Comparison of ENCODE assay signal across 8 cellular contexts in genomic region chr7:122885583-122886356, GRCh38. TPM values are rescaled to one million over a fixed set of nuclear protein-coding genes. Genes with fewer than 3 reads are reported as not detected.
A peak's percentile ranks its signal among the peaks of the same experiment; 100 is the strongest.
DNase-seq lines count a peak whose midpoint lies in the region; ATAC-seq, FAIRE-seq and TF ChIP-seq lines count a peak whose summit lies in the region.

No MANE protein-coding gene starts in this region.

- TF ChIP-seq CTCF in GM12864 (IDR thresholded peaks at IDR 0.05; ENCODE audit: low read depth, low read length, missing control alignments) (peak; percentile 1), HL-60 (IDR thresholded peaks at IDR 0.05; ENCODE audit: insufficient read depth, low read length) (no peak)

- H2AFZ ChIP-seq in neuron (ENCODE audit: low read depth, low read length) = peak overlapping the region; percentile 100

- no peak for DNase-seq in GM12864 (ENCODE audit: low read depth)
- DNase-seq in HL-60 (ENCODE audit: low read depth in 1 of 2, low spot score in 1 of 2) = no peak
- no peak for DNase-seq in activated CD4-positive, alpha-beta memory T cell treated with anti-CD3 and anti-CD28 coated beads for 36 hours
- DNase-seq in frontal cortex (ENCODE audit: low spot score in 2 of 2) = peak; percentile 40
- no peak for DNase-seq in activated CD4-positive, CD25-positive, alpha-beta regulatory T cell treated with anti-CD3 and anti-CD28 coated beads, Interleukin-2, amount 50 U/mL, for 72 hours
- no peak for DNase-seq in NOMO-1 treated with dmso at 0.1 percent for 144 hours (lab: John Stamatoyannopoulos, UW; ENCODE audit: unreplicated experiment)

- no peaks in the 10 kb centered on the region for H3K9me3 ChIP-seq in neuron (ENCODE audit: low read length)

- peaks cover 7% of the 10 kb centered on the region for H3K4me1 Mint-ChIP-seq in activated CD4-positive, alpha-beta memory T cell treated with anti-CD3 and anti-CD28 coated beads for 36 hours (ENCODE audit: low read depth)

- intact Hi-C loops in activated CD4-positive, alpha-beta memory T cell treated with anti-CD3 and anti-CD28 coated beads for 36 hours (cut with micrococcal nuclease) = no loop called here

- no peaks in the 10 kb centered on the region for H3K36me3 ChIP-seq in neuron (ENCODE audit: insufficient read depth, low read length)

- H3K27me3 ChIP-seq in HL-60 (ENCODE audit: insufficient read depth, poor library complexity, severe bottlenecking) = peaks cover 48% of the 10 kb centered on the region
- H3K27me3 ChIP-seq in neuron (ENCODE audit: insufficient read depth, low read length) = no peaks in the 10 kb centered on the region

- CTCF ChIA-PET in activated CD4-positive, alpha-beta memory T cell treated with anti-CD3 and anti-CD28 coated beads for 36 hours (lab: Charles Lee) = no interaction called here

- peaks cover 2% of the 10 kb centered on the region for H3K36me3 Mint-ChIP-seq in activated CD4-positive, alpha-beta memory T cell treated with anti-CD3 and anti-CD28 coated beads for 36 hours

- no peak overlapping the region for H3K27ac Mint-ChIP-seq in activated CD4-positive, alpha-beta memory T cell treated with anti-CD3 and anti-CD28 coated beads for 36 hours

- POLR2A ChIA-PET in activated CD4-positive, alpha-beta memory T cell treated with anti-CD3 and anti-CD28 coated beads for 36 hours (lab: Charles Lee) = no interaction called here

- H3K4me3 Mint-ChIP-seq in activated CD4-positive, alpha-beta memory T cell treated with anti-CD3 and anti-CD28 coated beads for 36 hours = peak overlapping the region; percentile 8

- ATAC-seq in GM21423 (IDR thresholded peaks at IDR 0.05; ENCODE audit: unreplicated experiment) = peak; percentile 37

- H3K9me3 Mint-ChIP-seq in activated CD4-positive, alpha-beta memory T cell treated with anti-CD3 and anti-CD28 coated beads for 36 hours = no peaks in the 10 kb centered on the region

- peaks cover 20% of the 10 kb centered on the region for H3K4me1 ChIP-seq in neuron (ENCODE audit: insufficient read depth, low read length)

- no peak overlapping the region for H3K27ac ChIP-seq in HL-60 (replicated peaks)

- H3K27me3 Mint-ChIP-seq in activated CD4-positive, alpha-beta memory T cell treated with anti-CD3 and anti-CD28 coated beads for 36 hours = peaks cover 36% of the 10 kb centered on the region

- H3K4me3 ChIP-seq in GM12864 (ENCODE audit: low read depth, low read length) = peak overlapping the region; percentile 80
- peak overlapping the region; percentile 46 for H3K4me3 ChIP-seq in HL-60 (replicated peaks; ENCODE audit: insufficient read depth, low read length)
- peak overlapping the region; percentile 90 for H3K4me3 ChIP-seq in neuron (ENCODE audit: low read length)

- FAIRE-seq in frontal cortex (lab: Jason Lieb, UNC) = no peak

RNA-seq across cellular contexts. Expression of gene CADPS2, which starts 0.5 kb away (rescaled TPM):
- total RNA-seq in activated CD4-positive, alpha-beta memory T cell treated with anti-CD3 and anti-CD28 coated beads for 36 hours = not detected
- total RNA-seq in frontal cortex = 9.8 TPM

Comparison
In these comparisons a context has a peak if more than half of its experiments do, and no peak if none do; other contexts are left out.
1. DNase-seq: peak in frontal cortex (2 of 2); none in GM12864 (single experiment), HL-60 (0 of 2), activated CD4-positive, alpha-beta memory T cell treated with anti-CD3 and anti-CD28 coated beads for 36 hours (single experiment), activated CD4-positive, CD25-positive, alpha-beta regulatory T cell treated with anti-CD3 and anti-CD28 coated beads, Interleukin-2, amount 50 U/mL, for 72 hours (single experiment) and NOMO-1 treated with dmso at 0.1 percent for 144 hours (single experiment).
2. RNA of gene CADPS2, which starts 0.5 kb away (total RNA-seq): 9.8 TPM in frontal cortex (single experiment); not detected in activated CD4-positive, alpha-beta memory T cell treated with anti-CD3 and anti-CD28 coated beads for 36 hours; every median in the first group is over 10 times any median in the second.
3. Peak in every context shown above with its lines, with median percentiles within 50 percentile points of each other: H3K4me3 ChIP-seq.